In the genomic region with DNA sequence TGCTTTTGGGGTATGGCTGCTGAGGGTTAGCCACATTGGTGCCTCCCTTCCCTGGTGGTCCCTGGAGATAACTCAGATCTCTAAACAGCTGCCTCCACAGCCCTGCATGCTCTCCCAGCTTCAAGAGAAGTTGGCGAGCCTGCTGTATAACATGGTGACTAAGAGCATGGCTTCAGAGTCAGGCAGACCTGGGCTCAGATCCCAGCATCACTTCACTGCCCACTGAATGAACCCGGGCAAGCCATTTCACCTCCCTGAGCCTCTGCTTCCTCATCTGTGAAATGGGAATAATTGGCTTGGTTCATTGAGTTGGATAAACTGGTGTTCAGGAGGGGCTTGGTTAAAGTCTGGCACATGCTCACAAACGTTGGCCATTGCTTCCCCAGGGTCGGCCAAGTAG, we compare ENCODE assay signal across 1 cellular context.
TF ChIP-seq lines count a peak whose summit lies in the region.

No MANE protein-coding gene starts in this region.

TF ChIP-seq in GM12878, 131 proteins besides CTCF, POLR2A, EP300 and RAD21:
- TF ChIP-seq ZNF24 (IDR thresholded peaks at IDR 0.05) (no peak), HDAC6 (IDR thresholded peaks at IDR 0.05; ENCODE audit: unreplicated experiment) (no peak), DPF2 (IDR thresholded peaks at IDR 0.05) (no peak), CHD4 (IDR thresholded peaks at IDR 0.05) (no peak), LARP7 (IDR thresholded peaks at IDR 0.05) (no peak), BCL11A (IDR thresholded peaks at IDR 0.05; ENCODE audit: low read depth, low read length) (no peak), YY1 (IDR thresholded peaks at IDR 0.05; ENCODE audit: low read depth, low read length) (no peak), NR2C2 (IDR thresholded peaks at IDR 0.05; ENCODE audit: borderline replicate concordance, control insufficient read depth, insufficient read length, low read depth) (no peak), SP1 (IDR thresholded peaks at IDR 0.05; ENCODE audit: low read depth, low read length) (no peak)
TF ChIP-seq in GM12878: peak in this region for 0.
